In the genomic region with DNA sequence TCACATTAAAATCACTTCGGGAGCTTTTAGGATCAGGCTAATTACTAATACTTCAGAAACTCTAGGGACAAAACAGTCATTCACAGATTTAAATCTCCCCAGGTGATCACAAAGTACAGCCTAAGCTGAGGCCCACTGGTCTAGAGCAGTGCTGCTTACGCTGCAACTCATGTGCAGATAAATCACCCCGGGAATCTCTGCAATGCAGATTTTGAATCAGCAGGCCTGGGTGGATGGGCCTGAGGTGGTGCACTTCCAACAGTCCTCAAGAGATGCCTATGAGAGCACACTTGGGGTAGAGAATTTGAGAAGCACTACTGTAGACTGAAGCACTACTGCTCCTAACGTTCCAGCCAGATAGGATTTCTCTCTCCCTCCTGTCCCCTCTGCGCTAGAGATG, we compare ENCODE assay signal across 16 cellular contexts. TPM values are rescaled to one million over a fixed set of nuclear protein-coding genes. Genes with fewer than 3 reads are reported as not detected.
DNase-seq lines count a peak whose midpoint lies in the region; ATAC-seq, FAIRE-seq and TF ChIP-seq lines count a peak whose summit lies in the region.
"Had no signal": no experiment of that assay in that cellular context is flagged by ENCODE, and none has a peak within 500 bp of the region (broad histone marks: within the 10 kb centered on the region; RNA-seq: fewer than 3 reads in every experiment).

No MANE protein-coding gene starts in this region.

- no peaks in the 10 kb centered on the region for H3K9me3 Mint-ChIP-seq in neural progenitor cell

- in situ Hi-C loops in HepG2 (cut with HindIII; ENCODE audit: extremely low pct_ligation_motif_present, low pct_unique_long_range_greater_than_20kb): no loop called here
- in situ Hi-C loops in K562 (cut with MboI): no loop called here

- H2AFZ ChIP-seq in HepG2 (ENCODE audit: low read length) (no peak overlapping the region), K562 (ENCODE audit: low read depth, low read length) (no peak overlapping the region), neural progenitor cell (replicated peaks) (peak overlapping the region; percentile 1)

- H3F3A ChIP-seq in neural progenitor cell (ENCODE audit: low read depth): no peaks in the 10 kb centered on the region

- H3K36me3 Mint-ChIP-seq in neural progenitor cell: no peaks in the 10 kb centered on the region

- H3K4me1 Mint-ChIP-seq in neural progenitor cell: peaks cover 14% of the 10 kb centered on the region

- H3K79me2 ChIP-seq in HepG2 (ENCODE audit: insufficient read depth, low read length) (no peaks in the 10 kb centered on the region), K562 (ENCODE audit: control insufficient read depth, insufficient read depth, low read length) (no peaks in the 10 kb centered on the region), neural progenitor cell (ENCODE audit: low read depth) (no peaks in the 10 kb centered on the region)

- peaks cover 0 to 7% of the 10 kb centered on the region in 2 experiments; a peak in 1 of 5 replicates for H3K27me3 ChIP-seq in HepG2 (ENCODE audit: control insufficient read depth in 1 of 2, insufficient read depth in 2 of 2, low read length in 2 of 2)
- no peaks in the 10 kb centered on the region for H3K27me3 ChIP-seq in right lobe of liver
- H3K27me3 ChIP-seq in K562 (ENCODE audit: control insufficient read depth in 2 of 2, insufficient read depth in 2 of 2, low read length in 2 of 2): peaks cover 0 to 13% of the 10 kb centered on the region in 2 experiments; a peak in 1 of 5 replicates
- H3K27me3 ChIP-seq in neural progenitor cell: no peaks in the 10 kb centered on the region
- H3K27me3 ChIP-seq in esophagus squamous epithelium: no peaks in the 10 kb centered on the region

- no peak for TF ChIP-seq POLR2A in HepG2 (IDR thresholded peaks at IDR 0.05; ENCODE audit: insufficient read depth in 1 of 2, low read depth in 2 of 2, low read length in 2 of 2)
- TF ChIP-seq POLR2A in right lobe of liver (IDR thresholded peaks at IDR 0.05): no peak
- TF ChIP-seq POLR2A in K562 (conservative IDR thresholded peaks at IDR 0.05): no peak
- TF ChIP-seq POLR2A in esophagus squamous epithelium (IDR thresholded peaks at IDR 0.05): no peak

- peak overlapping the region; percentile 40 for H3K27ac Mint-ChIP-seq in neural progenitor cell

- DNase-seq in HepG2 (ENCODE audit: low spot score): no peak
- no peak for DNase-seq in right lobe of liver
- DNase-seq in K562 (ENCODE audit: extremely low read depth in 1 of 4, low spot score in 3 of 4): no peak
- DNase-seq in neural progenitor cell (ENCODE audit: low spot score): no peak
- DNase-seq in sciatic nerve (ENCODE audit: low spot score): no peak
- DNase-seq in esophagus squamous epithelium (lab: John Stamatoyannopoulos, UW): no peak
- DNase-seq: activated T-cell treated with anti-CD3 and anti-CD28 coated beads, Interleukin-2, amount 50 U/mL, for 48 hours; NCI-H510A; small intestine; stimulated activated naive CD4-positive, alpha-beta T cell had no signal

- no peak overlapping the region for H3K4me2 ChIP-seq in HepG2 (ENCODE audit: low read depth, low read length)
- H3K4me2 ChIP-seq in K562 (ENCODE audit: insufficient read depth, low read length): no peak overlapping the region
- H3K4me2 ChIP-seq in neural progenitor cell: no peak overlapping the region

- H3K27me3 Mint-ChIP-seq in neural progenitor cell (ENCODE audit: insufficient read depth, low read depth): peaks cover 10% of the 10 kb centered on the region

- TF ChIP-seq EP300 in HepG2 (IDR thresholded peaks at IDR 0.05; ENCODE audit: low read depth in 2 of 2, low read length in 2 of 2) (no peak), HepG2 (CRISPR knock-in tag; IDR thresholded peaks at IDR 0.05; ENCODE audit: borderline replicate concordance) (no peak), K562 (IDR thresholded peaks at IDR 0.05; ENCODE audit: low read length) (no peak)

- TF ChIP-seq RAD21 in HepG2 (CRISPR knock-in tag; IDR thresholded peaks at IDR 0.05) (no peak), K562 (CRISPR knock-in tag; conservative IDR thresholded peaks at IDR 0.05 in 1 of 2, IDR thresholded peaks at IDR 0.05 in 1 of 2) (no peak)

- no peak overlapping the region for H3K4me3 Mint-ChIP-seq in neural progenitor cell

- H3K9ac ChIP-seq in HepG2 (ENCODE audit: insufficient read depth, low read depth, low read length) (no peak overlapping the region), K562 (ENCODE audit: insufficient read depth in 1 of 2, low read depth in 2 of 2, low read length in 2 of 2) (no peak overlapping the region; a peak in 1 of 4 replicates), neural progenitor cell (no peak overlapping the region)

- ATAC-seq in HepG2 (peak; percentile 12), right lobe of liver (no peak), K562 (no peak; the same call in 2 of the 3 replicates), GM21423 (IDR thresholded peaks at IDR 0.05; ENCODE audit: unreplicated experiment) (no peak), HG03159 (IDR thresholded peaks at IDR 0.05; ENCODE audit: unreplicated experiment) (no peak), sciatic nerve (no peak)

- POLR2A ChIA-PET in HepG2 (lab: Yijun Ruan, JAX): no interaction called here
- POLR2A ChIA-PET in K562 (lab: Yijun Ruan, JAX): no interaction called here

- H3K4me3 ChIP-seq in HepG2 (replicated peaks in 1 of 3; ENCODE audit: insufficient read depth in 1 of 3, low read depth in 2 of 3, low read length in 3 of 3) (no peak overlapping the region), right lobe of liver (no peak overlapping the region), K562 (no peak overlapping the region), neural progenitor cell (no peak overlapping the region), esophagus squamous epithelium (no peak overlapping the region)
- H3K4me3 ChIP-seq: SK-N-MC had no signal

- FAIRE-seq in HepG2 (lab: Jason Lieb, UNC) (no peak), K562 (lab: Jason Lieb, UNC) (peak; percentile 32)
- FAIRE-seq: D721Med, small intestine had no signal

- intact Hi-C loops in HepG2 (cut with micrococcal nuclease; ENCODE audit: unreplicated experiment): no loop called here
- intact Hi-C loops in right lobe of liver (cut with DNase I): no loop called here
- intact Hi-C loops in K562 (cut with micrococcal nuclease): no loop called here
- intact Hi-C loops in sciatic nerve (cut with DNase I): no loop called here
- intact Hi-C loops in esophagus squamous epithelium (cut with DNase I): no loop called here

- no peaks in the 10 kb centered on the region for H3K9me1 ChIP-seq in K562 (ENCODE audit: control insufficient read depth, insufficient read depth, low read length)

- H3K9me3 ChIP-seq in HepG2 (ENCODE audit: low read length): no peaks in the 10 kb centered on the region
- no peaks in the 10 kb centered on the region for H3K9me3 ChIP-seq in right lobe of liver
- no peaks in the 10 kb centered on the region for H3K9me3 ChIP-seq in K562 (replicated peaks; ENCODE audit: control insufficient read depth, insufficient read depth, low read depth, low read length)
- no peaks in the 10 kb centered on the region for H3K9me3 ChIP-seq in neural progenitor cell (ENCODE audit: low read depth)
- H3K9me3 ChIP-seq in esophagus squamous epithelium: no peaks in the 10 kb centered on the region

- CTCF ChIA-PET in HepG2 (lab: Yijun Ruan, JAX; ENCODE audit: low intra/inter-chr PET ratio, low total read pairs) (no interaction called here), K562 (lab: Yijun Ruan, JAX; ENCODE audit: low intra/inter-chr PET ratio) (no interaction called here)

- H3K36me3 ChIP-seq in HepG2 (replicated peaks in 1 of 2; ENCODE audit: control insufficient read depth in 1 of 2, insufficient read depth in 2 of 2, low read length in 2 of 2) (peaks cover 5 to 13% of the 10 kb centered on the region in 2 experiments; a peak in 4 of 5 replicates), right lobe of liver (peaks cover 0 to 16% (median 7%) of the 10 kb centered on the region in 4 donors), K562 (ENCODE audit: control insufficient read depth, insufficient read depth, low read length) (peaks cover 25% of the 10 kb centered on the region; the same call in 2 of the 3 replicates), neural progenitor cell (no peaks in the 10 kb centered on the region), esophagus squamous epithelium (peaks cover 0 to 29% (median 14%) of the 10 kb centered on the region in 3 donors)

- no peak overlapping the region for H3K27ac ChIP-seq in HepG2 (ENCODE audit: extremely low read length, insufficient read depth, low read length)
- H3K27ac ChIP-seq in right lobe of liver: no peak overlapping the region
- no peak overlapping the region for H3K27ac ChIP-seq in K562 (ENCODE audit: extremely low read depth, low read depth, low read length)
- H3K27ac ChIP-seq in neural progenitor cell: no peak overlapping the region
- H3K27ac ChIP-seq in esophagus squamous epithelium: no peak overlapping the region
- H3K27ac ChIP-seq: SK-N-MC had no signal

- H4K20me1 ChIP-seq in HepG2 (ENCODE audit: insufficient read depth, low read length) (no peaks in the 10 kb centered on the region), K562 (replicated peaks; ENCODE audit: control insufficient read depth, insufficient read depth, low read length) (no peaks in the 10 kb centered on the region; the same call in 1 of the 2 replicates), neural progenitor cell (ENCODE audit: low read depth) (no peaks in the 10 kb centered on the region)

- BruUV-seq in HepG2 (replicated peaks; lab: Mats Ljungman, UMichigan) (no TSS peak), K562 (replicated peaks; lab: Mats Ljungman, UMichigan) (no TSS peak)

- peaks cover 9% of the 10 kb centered on the region for H3K4me1 ChIP-seq in HepG2 (ENCODE audit: insufficient read depth, low read length)
- H3K4me1 ChIP-seq in right lobe of liver: no peaks in the 10 kb centered on the region
- H3K4me1 ChIP-seq in K562 (replicated peaks in 1 of 2; ENCODE audit: control insufficient read depth in 2 of 2, insufficient read depth in 2 of 2, low read length in 2 of 2): peaks cover 14 to 16% of the 10 kb centered on the region in 2 experiments; a peak in 4 of 5 replicates
- H3K4me1 ChIP-seq in neural progenitor cell: peaks cover 5% of the 10 kb centered on the region
- peaks cover 0 to 5% (median 0%) of the 10 kb centered on the region in 3 donors for H3K4me1 ChIP-seq in esophagus squamous epithelium

- 52% methylated on average over 5 of the region's 5 CpGs for WGBS in HepG2 (ENCODE audit: low lambda C conversion rate)
- 56% methylated on average over 4 of the region's 5 CpGs for WGBS in right lobe of liver (ENCODE audit: insufficient coverage, low coverage, low lambda C conversion rate, missing lambda C conversion rate)
- WGBS in K562 (ENCODE audit: insufficient coverage, low coverage, missing lambda C conversion rate): 58% methylated on average over 5 of the region's 5 CpGs
- 72 to 76% methylated on average over 4 to 5 of the region's 5 CpGs for WGBS in esophagus squamous epithelium, 2 donors

- TF ChIP-seq CTCF in HepG2 (CRISPR knock-in tag; IDR thresholded peaks at IDR 0.05) (no peak), right lobe of liver (IDR thresholded peaks at IDR 0.05) (no peak), K562 (IDR thresholded peaks at IDR 0.05 in 2 of 3, conservative IDR thresholded peaks at IDR 0.05 in 1 of 3; ENCODE audit: insufficient read depth in 2 of 3, low read depth in 1 of 3, low read length in 3 of 3) (no peak), neural progenitor cell (IDR thresholded peaks at IDR 0.05) (no peak), esophagus squamous epithelium (IDR thresholded peaks at IDR 0.05) (no peak)

RNA-seq across cellular contexts. Expression of a gene that starts 28.4 kb away (rescaled TPM):
- total RNA-seq in HepG2 (2016; rRNA removed; fragmentation: Illumina TruSeq; extraction: Trizol) (not detected in 2 replicates), right lobe of liver (10 to 100 TPM; 13.0 to 45.1 (median 16.3) TPM), K562 (2014; rRNA removed) (not detected in 2 replicates), K562 (2014; rRNA removed; fragmentation: Illumina TruSeq; extraction: Trizol) (not detected in 2 replicates), K562 (2015; rRNA removed; fragmentation: Illumina TruSeq; extraction: Trizol) (not detected in 2 replicates), K562 (2021) (0.20 and 0.22 TPM in 2 replicates), neural progenitor cell (ENCODE audit: low replicate concordance) (not detected in 2 replicates), sciatic nerve (74.8 TPM), esophagus squamous epithelium (10 to 100 TPM in 2 of 4 donors, 1 to 10 TPM in 2; 4.3 to 38.7 (median 15.1) TPM)
- not detected in 2 replicates for total RNA-seq in HepG2 (2016; cell fraction: cytosol; rRNA removed; fragmentation: Illumina TruSeq; extraction: Trizol; ENCODE audit: low read depth)
- not detected in 2 replicates for total RNA-seq in HepG2 (2016; cell fraction: insoluble cytoplasmic fraction; rRNA removed; fragmentation: Illumina TruSeq; extraction: Trizol)
- total RNA-seq in HepG2 (2016; cell fraction: membrane; rRNA removed; fragmentation: Illumina TruSeq; extraction: Trizol): not detected in 2 replicates
- not detected in 2 replicates for total RNA-seq in HepG2 (2016; cell fraction: nucleus; rRNA removed; fragmentation: Illumina TruSeq; extraction: Trizol)
- polyA plus RNA-seq in HepG2 (2011; rRNA removed) (0.01 TPM in 1 of 2 replicates, not detected in the other), K562 (2011; rRNA removed) (0.03 TPM in 1 of 2 replicates, not detected in the other), K562 (2014; fragmentation: Illumina TruSeq; extraction: Trizol) (not detected in 2 replicates), K562 (2014; fragmentation: Nextera tagmentation; extraction: Ambion mirVana) (not detected), K562 (2014; rRNA removed) (0.64 TPM in 1 of 2 replicates, not detected in the other)
- polyA plus RNA-seq in HepG2 (2011; cell fraction: cytosol; rRNA removed): 0.01 TPM in 1 of 2 replicates, not detected in the other
- 0.03 TPM in 1 of 2 replicates, not detected in the other for polyA plus RNA-seq in HepG2 (2011; cell fraction: nucleus; rRNA removed)
- 0.07 TPM in 1 of 2 replicates, not detected in the other for polyA plus RNA-seq in HepG2 (2012)
- not detected in 2 replicates for polyA plus RNA-seq in HepG2 (2016; cell fraction: cytosol; fragmentation: Illumina TruSeq; extraction: Trizol; ENCODE audit: low read depth)
- polyA plus RNA-seq in HepG2 (2016; cell fraction: insoluble cytoplasmic fraction; fragmentation: Illumina TruSeq; extraction: Trizol; ENCODE audit: low read depth): not detected in 2 replicates
- not detected in 2 replicates for polyA plus RNA-seq in HepG2 (2016; cell fraction: membrane; fragmentation: Illumina TruSeq; extraction: Trizol; ENCODE audit: low read depth)
- not detected in 2 replicates for polyA plus RNA-seq in HepG2 (2016; cell fraction: nucleus; fragmentation: Illumina TruSeq; extraction: Trizol; ENCODE audit: insufficient read depth, low read depth)
- polyA minus RNA-seq in HepG2 (2011; rRNA and poly(A)+ RNA removed; ENCODE audit: low replicate concordance): 0.58 TPM in 1 of 2 replicates, not detected in the other
- polyA minus RNA-seq in HepG2 (2011; cell fraction: cytosol; rRNA and poly(A)+ RNA removed): not detected in 2 replicates
- polyA minus RNA-seq in HepG2 (2011; cell fraction: nucleus; rRNA and poly(A)+ RNA removed): not detected in 2 replicates
- total RNA-seq in K562 (2011; cell fraction: chromatin; rRNA removed; ENCODE audit: low replicate concordance): not detected in 2 replicates
- not detected in 2 replicates for total RNA-seq in K562 (2011; cell fraction: nucleolus; rRNA removed)
- not detected in 2 replicates for total RNA-seq in K562 (2011; cell fraction: nucleoplasm; rRNA removed)
- 0.03 TPM in 1 of 2 replicates, not detected in the other for polyA plus RNA-seq in K562 (2011; cell fraction: cytosol; rRNA removed)
- polyA plus RNA-seq in K562 (2011; cell fraction: nucleus; rRNA removed): 0.13 TPM in 1 of 2 replicates, not detected in the other
- polyA plus RNA-seq in K562 (2012): 0.12 TPM in 1 of 2 replicates, not detected in the other
- 0.39 TPM in 1 of 2 replicates, not detected in the other for polyA minus RNA-seq in K562 (2011; rRNA and poly(A)+ RNA removed)
- not detected in 2 replicates for polyA minus RNA-seq in K562 (2011; cell fraction: cytosol; rRNA and poly(A)+ RNA removed)
- not detected in 2 replicates for polyA minus RNA-seq in K562 (2011; cell fraction: nucleus; rRNA and poly(A)+ RNA removed)
- total RNA-seq: glomerular endothelial cell, OCI-LY7 had no signal

RNA-seq across cellular contexts. Expression of a gene that starts 57.5 kb away (rescaled TPM):
- total RNA-seq in HepG2 (2016; rRNA removed; fragmentation: Illumina TruSeq; extraction: Trizol): 20.0 and 23.8 TPM in 2 replicates
- 2.1 and 2.4 TPM in 2 replicates for total RNA-seq in HepG2 (2016; cell fraction: cytosol; rRNA removed; fragmentation: Illumina TruSeq; extraction: Trizol; ENCODE audit: low read depth)
- 19.2 and 20.9 TPM in 2 replicates for total RNA-seq in HepG2 (2016; cell fraction: insoluble cytoplasmic fraction; rRNA removed; fragmentation: Illumina TruSeq; extraction: Trizol)
- 7.7 and 9.2 TPM in 2 replicates for total RNA-seq in HepG2 (2016; cell fraction: membrane; rRNA removed; fragmentation: Illumina TruSeq; extraction: Trizol)
- total RNA-seq in HepG2 (2016; cell fraction: nucleus; rRNA removed; fragmentation: Illumina TruSeq; extraction: Trizol): 34.9 and 36.0 TPM in 2 replicates
- polyA plus RNA-seq in HepG2 (2011; rRNA removed): 18.8 and 23.4 TPM in 2 replicates
- 13.2 and 13.8 TPM in 2 replicates for polyA plus RNA-seq in HepG2 (2011; cell fraction: cytosol; rRNA removed)
- 41.0 and 44.0 TPM in 2 replicates for polyA plus RNA-seq in HepG2 (2011; cell fraction: nucleus; rRNA removed)
- 13.8 and 14.7 TPM in 2 replicates for polyA plus RNA-seq in HepG2 (2012)
- polyA plus RNA-seq in HepG2 (2016; cell fraction: cytosol; fragmentation: Illumina TruSeq; extraction: Trizol; ENCODE audit: low read depth): 0.90 and 0.95 TPM in 2 replicates
- 12.6 and 14.4 TPM in 2 replicates for polyA plus RNA-seq in HepG2 (2016; cell fraction: insoluble cytoplasmic fraction; fragmentation: Illumina TruSeq; extraction: Trizol; ENCODE audit: low read depth)
- polyA plus RNA-seq in HepG2 (2016; cell fraction: membrane; fragmentation: Illumina TruSeq; extraction: Trizol; ENCODE audit: low read depth): 2.4 and 2.5 TPM in 2 replicates
- polyA plus RNA-seq in HepG2 (2016; cell fraction: nucleus; fragmentation: Illumina TruSeq; extraction: Trizol; ENCODE audit: insufficient read depth, low read depth): 61.7 and 65.5 TPM in 2 replicates
- 60.1 and 67.3 TPM in 2 replicates for polyA minus RNA-seq in HepG2 (2011; rRNA and poly(A)+ RNA removed; ENCODE audit: low replicate concordance)
- 18.8 and 19.3 TPM in 2 replicates for polyA minus RNA-seq in HepG2 (2011; cell fraction: cytosol; rRNA and poly(A)+ RNA removed)
- polyA minus RNA-seq in HepG2 (2011; cell fraction: nucleus; rRNA and poly(A)+ RNA removed): 47.7 and 47.8 TPM in 2 replicates
- 10 to 100 TPM in 4 of 6 experiments, 1 to 10 TPM in 2; 7.7 to 28.3 (median 12.2) TPM for total RNA-seq in right lobe of liver
- 126 and 156 TPM in 2 replicates for total RNA-seq in K562 (2011; cell fraction: chromatin; rRNA removed; ENCODE audit: low replicate concordance)
- total RNA-seq in K562 (2011; cell fraction: nucleolus; rRNA removed): 104 and 109 TPM in 2 replicates
- 92.4 and 96.9 TPM in 2 replicates for total RNA-seq in K562 (2011; cell fraction: nucleoplasm; rRNA removed)
- total RNA-seq in K562 (2014; rRNA removed): 32.1 and 44.2 TPM in 2 replicates
- total RNA-seq in K562 (2014; rRNA removed; fragmentation: Illumina TruSeq; extraction: Trizol): 32.2 and 34.3 TPM in 2 replicates
- 32.2 and 34.7 TPM in 2 replicates for total RNA-seq in K562 (2015; rRNA removed; fragmentation: Illumina TruSeq; extraction: Trizol)
- 44.1 and 44.3 TPM in 2 replicates for total RNA-seq in K562 (2021)
- 44.0 and 47.5 TPM in 2 replicates for polyA plus RNA-seq in K562 (2011; rRNA removed)
- 37.8 and 42.6 TPM in 2 replicates for polyA plus RNA-seq in K562 (2011; cell fraction: cytosol; rRNA removed)
- 119 and 131 TPM in 2 replicates for polyA plus RNA-seq in K562 (2011; cell fraction: nucleus; rRNA removed)
- polyA plus RNA-seq in K562 (2012): 26.6 and 30.2 TPM in 2 replicates
- polyA plus RNA-seq in K562 (2014; fragmentation: Illumina TruSeq; extraction: Trizol): 40.0 and 41.0 TPM in 2 replicates
- polyA plus RNA-seq in K562 (2014; fragmentation: Nextera tagmentation; extraction: Ambion mirVana): 1 to 10 TPM; 1.8 to 2.1 TPM
- polyA plus RNA-seq in K562 (2014; rRNA removed): 31.7 and 31.9 TPM in 2 replicates
- 61.8 and 62.5 TPM in 2 replicates for polyA minus RNA-seq in K562 (2011; rRNA and poly(A)+ RNA removed)
- 33.1 and 34.0 TPM in 2 replicates for polyA minus RNA-seq in K562 (2011; cell fraction: cytosol; rRNA and poly(A)+ RNA removed)
- 49.3 and 58.9 TPM in 2 replicates for polyA minus RNA-seq in K562 (2011; cell fraction: nucleus; rRNA and poly(A)+ RNA removed)
- 23.1 and 31.3 TPM in 2 replicates for total RNA-seq in neural progenitor cell (ENCODE audit: low replicate concordance)
- total RNA-seq in sciatic nerve: 34.6 TPM
- total RNA-seq in esophagus squamous epithelium: 10 to 100 TPM; 12.4 to 26.3 (median 20.5) TPM

RNA-seq across cellular contexts. Expression of a gene that starts 57.5 kb away (rescaled TPM):
- total RNA-seq in HepG2 (2016; rRNA removed; fragmentation: Illumina TruSeq; extraction: Trizol) (2.1 TPM in 2 replicates), right lobe of liver (1 to 10 TPM; 1.5 to 2.8 (median 2.2) TPM), K562 (2014; rRNA removed) (3.9 and 5.2 TPM in 2 replicates), K562 (2014; rRNA removed; fragmentation: Illumina TruSeq; extraction: Trizol) (3.9 and 4.3 TPM in 2 replicates), K562 (2015; rRNA removed; fragmentation: Illumina TruSeq; extraction: Trizol) (3.8 and 4.3 TPM in 2 replicates), K562 (2021) (4.3 and 4.4 TPM in 2 replicates), neural progenitor cell (ENCODE audit: low replicate concordance) (4.1 and 4.7 TPM in 2 replicates), sciatic nerve (8.2 TPM), esophagus squamous epithelium (1 to 10 TPM; 1.1 to 4.0 (median 1.4) TPM)
- 0.09 and 0.61 TPM in 2 replicates for total RNA-seq in HepG2 (2016; cell fraction: cytosol; rRNA removed; fragmentation: Illumina TruSeq; extraction: Trizol; ENCODE audit: low read depth)
- 1.7 and 1.9 TPM in 2 replicates for total RNA-seq in HepG2 (2016; cell fraction: insoluble cytoplasmic fraction; rRNA removed; fragmentation: Illumina TruSeq; extraction: Trizol)
- 1.3 and 1.5 TPM in 2 replicates for total RNA-seq in HepG2 (2016; cell fraction: membrane; rRNA removed; fragmentation: Illumina TruSeq; extraction: Trizol)
- 1.7 and 1.9 TPM in 2 replicates for total RNA-seq in HepG2 (2016; cell fraction: nucleus; rRNA removed; fragmentation: Illumina TruSeq; extraction: Trizol)
- polyA plus RNA-seq in HepG2 (2011; rRNA removed) (1.9 and 2.9 TPM in 2 replicates), K562 (2011; rRNA removed) (4.9 and 5.1 TPM in 2 replicates), K562 (2014; fragmentation: Illumina TruSeq; extraction: Trizol) (6.3 and 7.0 TPM in 2 replicates), K562 (2014; fragmentation: Nextera tagmentation; extraction: Ambion mirVana) (1 to 10 TPM; 1.8 to 2.3 TPM), K562 (2014; rRNA removed) (3.1 and 4.0 TPM in 2 replicates)
- polyA plus RNA-seq in HepG2 (2011; cell fraction: cytosol; rRNA removed): 1.5 and 2.1 TPM in 2 replicates
- 2.0 and 3.2 TPM in 2 replicates for polyA plus RNA-seq in HepG2 (2011; cell fraction: nucleus; rRNA removed)
- 1.1 and 2.0 TPM in 2 replicates for polyA plus RNA-seq in HepG2 (2012)
- 0.50 and 1.1 TPM in 2 replicates for polyA plus RNA-seq in HepG2 (2016; cell fraction: cytosol; fragmentation: Illumina TruSeq; extraction: Trizol; ENCODE audit: low read depth)
- 1.8 and 2.1 TPM in 2 replicates for polyA plus RNA-seq in HepG2 (2016; cell fraction: insoluble cytoplasmic fraction; fragmentation: Illumina TruSeq; extraction: Trizol; ENCODE audit: low read depth)
- polyA plus RNA-seq in HepG2 (2016; cell fraction: membrane; fragmentation: Illumina TruSeq; extraction: Trizol; ENCODE audit: low read depth): 1.1 and 1.7 TPM in 2 replicates
- 1.8 and 2.0 TPM in 2 replicates for polyA plus RNA-seq in HepG2 (2016; cell fraction: nucleus; fragmentation: Illumina TruSeq; extraction: Trizol; ENCODE audit: insufficient read depth, low read depth)
- 5.4 and 13.9 TPM in 2 replicates for polyA minus RNA-seq in HepG2 (2011; rRNA and poly(A)+ RNA removed; ENCODE audit: low replicate concordance)
- 0.97 and 1.8 TPM in 2 replicates for polyA minus RNA-seq in HepG2 (2011; cell fraction: cytosol; rRNA and poly(A)+ RNA removed)
- polyA minus RNA-seq in HepG2 (2011; cell fraction: nucleus; rRNA and poly(A)+ RNA removed): 8.4 and 13.9 TPM in 2 replicates
- 8.2 and 12.4 TPM in 2 replicates for total RNA-seq in K562 (2011; cell fraction: chromatin; rRNA removed; ENCODE audit: low replicate concordance)
- 5.2 and 6.6 TPM in 2 replicates for total RNA-seq in K562 (2011; cell fraction: nucleolus; rRNA removed)
- 12.1 and 13.1 TPM in 2 replicates for total RNA-seq in K562 (2011; cell fraction: nucleoplasm; rRNA removed)
- polyA plus RNA-seq in K562 (2011; cell fraction: cytosol; rRNA removed): 5.7 TPM in 2 replicates
- polyA plus RNA-seq in K562 (2011; cell fraction: nucleus; rRNA removed): 14.9 and 16.9 TPM in 2 replicates
- polyA plus RNA-seq in K562 (2012): 4.9 and 5.4 TPM in 2 replicates
- polyA minus RNA-seq in K562 (2011; rRNA and poly(A)+ RNA removed): 9.4 and 9.9 TPM in 2 replicates
- polyA minus RNA-seq in K562 (2011; cell fraction: cytosol; rRNA and poly(A)+ RNA removed): 1.0 and 2.7 TPM in 2 replicates
- polyA minus RNA-seq in K562 (2011; cell fraction: nucleus; rRNA and poly(A)+ RNA removed): 4.8 and 8.7 TPM in 2 replicates
